16 cellular contexts compared by ENCODE assay signal in the genomic region with DNA sequence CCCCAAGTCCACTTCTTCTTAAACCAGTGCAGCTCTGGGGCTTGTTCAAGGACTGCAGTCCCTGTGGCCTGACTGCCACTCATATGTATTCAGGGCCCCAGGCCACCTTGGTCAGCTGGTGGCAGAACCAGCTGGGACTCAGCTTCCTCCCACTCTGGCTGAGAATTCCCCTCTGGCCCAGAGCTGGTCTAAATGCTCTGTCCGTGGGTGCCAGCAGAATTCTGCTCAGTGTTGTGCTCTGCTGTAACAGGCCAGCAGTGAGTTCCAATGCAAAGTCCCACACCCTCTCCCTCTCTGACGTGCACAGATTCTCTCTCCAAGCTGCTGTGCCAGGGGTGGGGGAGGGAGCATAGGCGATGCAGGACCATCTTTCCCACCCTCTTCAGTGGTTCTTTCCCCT.
"Had no signal": no experiment of that assay in that cellular context is flagged by ENCODE, and none has a peak within 500 bp of the region (broad histone marks: within the 10 kb centered on the region; RNA-seq: fewer than 3 reads in every experiment).

No MANE protein-coding gene starts in this region.

- H3K4me3 Mint-ChIP-seq: activated CD8-positive, alpha-beta T cell treated with anti-CD3 and anti-CD28 coated beads, Interleukin-2, amount 10 ng/mL, durations not matched to agents 7 days and 5 days; activated naive CD4-positive, alpha-beta T cell treated with anti-CD3 and anti-CD28 coated beads, Interleukin-2, amount 50 U/mL, for 24 hours; activated T-helper 17 cell treated with anti-CD3 and anti-CD28 coated beads, Interleukin-2, amount 50 U/mL, for 72 hours; brain; memory B cell; nephron progenitor cell; stimulated activated memory B cell treated with anti-CD40 and anti-IgM and Interleukin-4, amounts not matched to agents 10 μg/mL and 1 μg/mL and 100 μg/mL, for 72 hours; WTC11 had no signal

- H3K27me3 Mint-ChIP-seq: activated naive CD4-positive, alpha-beta T cell treated with anti-CD3 and anti-CD28 coated beads, Interleukin-2, amount 50 U/mL, for 24 hours; activated T-helper 17 cell treated with anti-CD3 and anti-CD28 coated beads, Interleukin-2, amount 50 U/mL, for 72 hours; brain; memory B cell; stimulated activated memory B cell treated with anti-CD40 and anti-IgM and Interleukin-4, amounts not matched to agents 10 μg/mL and 1 μg/mL and 100 μg/mL, for 72 hours had no signal

- H3K9me3 ChIP-seq: esophagus muscularis mucosa, ovary, SK-N-SH, tibial nerve had no signal

- DNase-seq: activated CD4-positive, alpha-beta T cell treated with anti-CD3 and anti-CD28 coated beads for 48 hours; activated CD8-positive, alpha-beta T cell treated with anti-CD3 and anti-CD28 coated beads, Interleukin-2, amount 10 ng/mL, durations not matched to agents 7 days and 5 days; foreskin keratinocyte; heart left ventricle; nephron progenitor cell; ovary; SK-N-SH; small intestine had no signal

- H3K4me3 ChIP-seq: esophagus muscularis mucosa, heart left ventricle, ovary, tibial nerve had no signal

- ATAC-seq: activated CD8-positive, alpha-beta T cell treated with anti-CD3 and anti-CD28 coated beads, Interleukin-2, amount 10 ng/mL, durations not matched to agents 7 days and 5 days; stimulated activated memory B cell treated with anti-CD40 and anti-IgM and Interleukin-4, amounts not matched to agents 10 μg/mL and 1 μg/mL and 100 μg/mL, for 72 hours had no signal

- H3K4me1 Mint-ChIP-seq: activated naive CD4-positive, alpha-beta T cell treated with anti-CD3 and anti-CD28 coated beads, Interleukin-2, amount 50 U/mL, for 24 hours; memory B cell; stimulated activated memory B cell treated with anti-CD40 and anti-IgM and Interleukin-4, amounts not matched to agents 10 μg/mL and 1 μg/mL and 100 μg/mL, for 72 hours; WTC11 had no signal

- H3K27ac Mint-ChIP-seq: activated CD8-positive, alpha-beta T cell treated with anti-CD3 and anti-CD28 coated beads, Interleukin-2, amount 10 ng/mL, durations not matched to agents 7 days and 5 days; activated naive CD4-positive, alpha-beta T cell treated with anti-CD3 and anti-CD28 coated beads, Interleukin-2, amount 50 U/mL, for 24 hours; memory B cell; nephron progenitor cell; stimulated activated memory B cell treated with anti-CD40 and anti-IgM and Interleukin-4, amounts not matched to agents 10 μg/mL and 1 μg/mL and 100 μg/mL, for 72 hours; WTC11 had no signal
